ENCODE assay signal across 15 cellular contexts in genomic region chr10:79020605-79021004, GRCh38.
"Had no signal": no experiment of that assay in that cellular context is flagged by ENCODE, and none has a peak within 500 bp of the region (broad histone marks: within the 10 kb centered on the region; RNA-seq: fewer than 3 reads in every experiment).

No MANE protein-coding gene starts in this region.

- H3K4me3 ChIP-seq: psoas muscle, tibial artery had no signal

- H3K27ac ChIP-seq: tibial artery, WERI-Rb-1 had no signal

- ATAC-seq: activated CD4-positive, alpha-beta T cell treated with anti-CD3 and anti-CD28 coated beads for 36 hours; activated T-cell treated with anti-CD3 and anti-CD28 coated beads, Interleukin-2, amount 50 U/mL, for 4 hours; psoas muscle; stimulated activated naive B cell treated with anti-CD40 and anti-IgM and Interleukin-4, amounts not matched to agents 10 μg/mL and 1 μg/mL and 100 μg/mL, for 72 hours; T-helper 17 cell had no signal

- H3K36me3 ChIP-seq: tibial artery, WERI-Rb-1 had no signal

- H3K27me3 ChIP-seq: tibial artery had no signal

- H3K4me1 ChIP-seq: tibial artery had no signal

- DNase-seq: activated CD4-positive, alpha-beta T cell treated with anti-CD3 and anti-CD28 coated beads for 36 hours; activated CD8-positive, alpha-beta T cell treated with anti-CD3 and anti-CD28 coated beads for 36 hours; activated gamma-delta T cell treated with Interleukin-2 at 50 U/mL for 16 hours; activated T-cell treated with anti-CD3 and anti-CD28 coated beads, Interleukin-2, amount 50 U/mL, for 4 hours; amygdala; cerebellar nuclear complex; effector memory CD4-positive, alpha-beta T cell; hypothalamus; nephron progenitor cell; stimulated activated CD4-positive, alpha-beta T cell treated with anti-CD3 and anti-CD28 coated beads, Interleukin-2, amount 100 ng/mL, for 48 hours; stimulated activated naive B cell treated with anti-CD40 and anti-IgM and Interleukin-4, amounts not matched to agents 10 μg/mL and 1 μg/mL and 100 μg/mL, for 72 hours; T-helper 17 cell; WERI-Rb-1 had no signal

- H3K9me3 ChIP-seq: psoas muscle had no signal
